Comparison of ENCODE assay signal across 8 cellular contexts in the genomic region with DNA sequence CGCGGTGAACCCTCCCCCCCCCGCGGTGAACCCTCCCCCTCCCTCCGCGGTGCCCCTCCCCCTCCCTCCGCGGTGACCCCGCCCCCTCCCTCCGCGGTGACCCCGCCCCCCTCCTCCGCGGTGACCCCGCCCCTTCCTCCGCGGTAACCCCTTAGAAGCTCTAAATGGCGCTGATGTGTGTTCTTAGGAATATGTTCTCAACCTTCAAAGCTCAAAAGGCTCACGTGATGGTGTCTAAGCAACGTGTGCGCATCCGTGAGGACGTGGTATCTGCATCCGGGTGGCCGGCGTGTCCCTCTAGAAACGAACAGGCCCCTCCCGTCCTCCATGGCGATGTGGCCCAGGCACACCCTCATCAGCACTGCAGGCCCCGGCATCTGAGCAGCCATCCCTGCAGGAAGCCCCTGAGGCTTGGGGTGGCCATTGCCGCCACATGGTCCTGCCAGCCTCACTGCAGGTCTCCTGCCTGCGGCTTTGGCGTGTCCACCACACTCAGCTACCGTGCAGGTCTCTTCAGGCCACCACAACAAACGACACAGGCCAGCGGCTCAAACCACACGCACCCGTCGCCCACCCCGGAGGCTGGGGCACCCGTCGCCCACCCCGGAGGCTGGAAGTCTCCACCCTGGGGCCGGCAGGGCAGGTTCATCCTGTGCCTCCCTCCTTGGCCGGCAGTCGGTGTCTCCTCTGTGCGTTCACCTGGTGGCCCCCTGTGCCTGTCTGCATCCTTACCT. TPM values are rescaled to one million over a fixed set of nuclear protein-coding genes. Genes with fewer than 3 reads are reported as not detected.
DNase-seq lines count a peak whose midpoint lies in the region; ATAC-seq, FAIRE-seq and TF ChIP-seq lines count a peak whose summit lies in the region.

No MANE protein-coding gene starts in this region.

- no peak overlapping the region for H3K4me3 ChIP-seq in right cardiac atrium (ENCODE audit: low read length)
- peak overlapping the region; percentile 30 for H3K4me3 ChIP-seq in K562
- no peak overlapping the region for H3K4me3 ChIP-seq in upper lobe of right lung

- peak; percentile 8 to 53 (median 43) for DNase-seq in right cardiac atrium
- no peak for DNase-seq in left ventricle myocardium superior
- peak in 3 of 4 experiments; percentile 55 to 59 (median 58) for DNase-seq in K562 (ENCODE audit: extremely low read depth in 1 of 4, low spot score in 3 of 4)
- peak in 1 of 2 donors; percentile 55 for DNase-seq in stimulated activated naive CD8-positive, alpha-beta T cell treated with anti-CD3 and anti-CD28 coated beads, Interleukin-15, amount 100 ng/mL, for 72 hours
- no peak for DNase-seq in upper lobe of right lung
- DNase-seq in inferior parietal cortex (ENCODE audit: extremely low spot score) = no peak

- POLR2A ChIA-PET in K562 (lab: Yijun Ruan, JAX) = no interaction called here

- H3K9ac ChIP-seq in K562 (ENCODE audit: insufficient read depth in 1 of 2, low read depth in 2 of 2, low read length in 2 of 2) = no peak overlapping the region

- H3K27ac Mint-ChIP-seq in stimulated activated naive CD8-positive, alpha-beta T cell treated with anti-CD3 and anti-CD28 coated beads, Interleukin-15, amount 100 ng/mL, for 72 hours = peak overlapping the region in 1 of 2 donors; percentile 96

- TF ChIP-seq CTCF in K562 (IDR thresholded peaks at IDR 0.05 in 2 of 3, conservative IDR thresholded peaks at IDR 0.05 in 1 of 3; ENCODE audit: insufficient read depth in 2 of 3, low read depth in 1 of 3, low read length in 3 of 3) (no peak), upper lobe of right lung (IDR thresholded peaks at IDR 0.05) (no peak)

- no peaks in the 10 kb centered on the region for H3K4me1 ChIP-seq in right cardiac atrium (ENCODE audit: control insufficient read depth, insufficient read depth, low read length)
- peaks cover 6 to 67% of the 10 kb centered on the region in 2 experiments; a peak in 3 of 5 replicates for H3K4me1 ChIP-seq in K562 (replicated peaks in 1 of 2; ENCODE audit: control insufficient read depth in 2 of 2, insufficient read depth in 2 of 2, low read length in 2 of 2)
- no peaks in the 10 kb centered on the region for H3K4me1 ChIP-seq in upper lobe of right lung

- peak overlapping the region; percentile 89 for H2AFZ ChIP-seq in K562 (ENCODE audit: low read depth, low read length)

- H3K27me3 Mint-ChIP-seq in stimulated activated naive CD8-positive, alpha-beta T cell treated with anti-CD3 and anti-CD28 coated beads, Interleukin-15, amount 100 ng/mL, for 72 hours = no peaks in the 10 kb centered on the region

- WGBS in right cardiac atrium = 76% methylated on average over 43 of the region's 47 CpGs
- 45% methylated on average over 19 of the region's 47 CpGs for WGBS in K562 (ENCODE audit: insufficient coverage, low coverage, missing lambda C conversion rate)

- intact Hi-C loops in right cardiac atrium (cut with DNase I) (no loop called here), left ventricle myocardium superior (cut with micrococcal nuclease) (no loop called here), K562 (cut with micrococcal nuclease) (loop anchor here (5.0 kb wide), 1 partner anchor 47 kb away; no protein-coding TSS in a partner anchor), upper lobe of right lung (cut with DNase I) (no loop called here)

- H3K27me3 ChIP-seq in right cardiac atrium (ENCODE audit: control insufficient read depth, insufficient read depth) = no peaks in the 10 kb centered on the region
- peaks cover 13 to 18% of the 10 kb centered on the region in 2 experiments for H3K27me3 ChIP-seq in K562 (ENCODE audit: control insufficient read depth in 2 of 2, insufficient read depth in 2 of 2, low read length in 2 of 2)
- no peaks in the 10 kb centered on the region for H3K27me3 ChIP-seq in upper lobe of right lung

- H3K9me3 ChIP-seq in right cardiac atrium (ENCODE audit: control insufficient read depth, low read length) (no peaks in the 10 kb centered on the region), K562 (replicated peaks; ENCODE audit: control insufficient read depth, insufficient read depth, low read depth, low read length) (peaks cover 4% of the 10 kb centered on the region; the same call in 1 of the 2 replicates), upper lobe of right lung (no peaks in the 10 kb centered on the region)

- peak overlapping the region; percentile 74 to 77 for H3K4me3 Mint-ChIP-seq in stimulated activated naive CD8-positive, alpha-beta T cell treated with anti-CD3 and anti-CD28 coated beads, Interleukin-15, amount 100 ng/mL, for 72 hours

- TF ChIP-seq EP300 in K562 (IDR thresholded peaks at IDR 0.05; ENCODE audit: low read length) = no peak

- H3K36me3 ChIP-seq in K562 (ENCODE audit: control insufficient read depth, insufficient read depth, low read length) (no peaks in the 10 kb centered on the region), upper lobe of right lung (no peaks in the 10 kb centered on the region)

- ATAC-seq in right cardiac atrium (no peak), left ventricle myocardium superior (no peak), SK-N-SH treated with all-trans-retinoic acid at 6 μM for 48 hours (peak; percentile 19; the same call in 2 of the 3 replicates), K562 (peak; percentile 43), HG03342 (IDR thresholded peaks at IDR 0.05; ENCODE audit: unreplicated experiment) (no peak), upper lobe of right lung (no peak)
- peak; percentile 57 for ATAC-seq in stimulated activated naive CD8-positive, alpha-beta T cell treated with anti-CD3 and anti-CD28 coated beads, Interleukin-15, amount 100 ng/mL, for 72 hours

- no peaks in the 10 kb centered on the region for H3K9me1 ChIP-seq in K562 (ENCODE audit: control insufficient read depth, insufficient read depth, low read length)

- in situ Hi-C loops in K562 (cut with MboI) = no loop called here

- H3K9me3 Mint-ChIP-seq in stimulated activated naive CD8-positive, alpha-beta T cell treated with anti-CD3 and anti-CD28 coated beads, Interleukin-15, amount 100 ng/mL, for 72 hours = peaks cover 0 to 4% of the 10 kb centered on the region in 2 donors

- no peak for TF ChIP-seq RAD21 in K562 (CRISPR knock-in tag; conservative IDR thresholded peaks at IDR 0.05 in 1 of 2, IDR thresholded peaks at IDR 0.05 in 1 of 2)

- FAIRE-seq in K562 (lab: Jason Lieb, UNC) = peak; percentile 26

- no peak for TF ChIP-seq POLR2A in K562 (conservative IDR thresholded peaks at IDR 0.05)

- peaks cover 61% of the 10 kb centered on the region for H3K4me1 Mint-ChIP-seq in stimulated activated naive CD8-positive, alpha-beta T cell treated with anti-CD3 and anti-CD28 coated beads, Interleukin-15, amount 100 ng/mL, for 72 hours

- H3K4me2 ChIP-seq in K562 (ENCODE audit: insufficient read depth, low read length) = peak overlapping the region; percentile 80

- H4K20me1 ChIP-seq in K562 (replicated peaks; ENCODE audit: control insufficient read depth, insufficient read depth, low read length) = peaks cover 10% of the 10 kb centered on the region; the same call in 1 of the 2 replicates

- H3K27ac ChIP-seq in right cardiac atrium (ENCODE audit: low read length) (no peak overlapping the region), K562 (ENCODE audit: extremely low read depth, low read depth, low read length) (peak overlapping the region; percentile 72; the same call in 2 of the 3 replicates), upper lobe of right lung (no peak overlapping the region)

- H3K79me2 ChIP-seq in K562 (ENCODE audit: control insufficient read depth, insufficient read depth, low read length) = no peaks in the 10 kb centered on the region

- no TSS peak for BruUV-seq in K562 (replicated peaks; lab: Mats Ljungman, UMichigan)

- CTCF ChIA-PET in K562 (lab: Yijun Ruan, JAX; ENCODE audit: low intra/inter-chr PET ratio) = no interaction called here

TF ChIP-seq in SK-N-SH treated with all-trans-retinoic acid at 6 μM for 48 hours, 23 proteins besides CTCF, POLR2A, EP300 and RAD21 (continues in another document):
- peak; percentile 91 for TF ChIP-seq ZNF565 (CRISPR knock-in tag; conservative IDR thresholded peaks at IDR 0.05; ENCODE audit: low read depth)

TF ChIP-seq in K562, 482 proteins besides CTCF, POLR2A, EP300 and RAD21 (continues in another document):
- TF ChIP-seq BHLHE40 (IDR thresholded peaks at IDR 0.05; ENCODE audit: low read length) = peak; percentile 51; the same call in 1 of the 2 replicates
- TF ChIP-seq CHD1 (IDR thresholded peaks at IDR 0.05; ENCODE audit: low read length) = no peak
- no peak for TF ChIP-seq HNRNPK (IDR thresholded peaks at IDR 0.05; ENCODE audit: low read depth, low read length, poor library complexity, severe bottlenecking)
- no peak for TF ChIP-seq ZNF551 (CRISPR knock-in tag; IDR thresholded peaks at IDR 0.05)
- TF ChIP-seq ZFX (CRISPR knock-in tag; IDR thresholded peaks at IDR 0.05) = peak; percentile 58
- peak; percentile 41 for TF ChIP-seq RBFOX2 (IDR thresholded peaks at IDR 0.05; ENCODE audit: low read depth, low read length)
- TF ChIP-seq, protein P1, sequence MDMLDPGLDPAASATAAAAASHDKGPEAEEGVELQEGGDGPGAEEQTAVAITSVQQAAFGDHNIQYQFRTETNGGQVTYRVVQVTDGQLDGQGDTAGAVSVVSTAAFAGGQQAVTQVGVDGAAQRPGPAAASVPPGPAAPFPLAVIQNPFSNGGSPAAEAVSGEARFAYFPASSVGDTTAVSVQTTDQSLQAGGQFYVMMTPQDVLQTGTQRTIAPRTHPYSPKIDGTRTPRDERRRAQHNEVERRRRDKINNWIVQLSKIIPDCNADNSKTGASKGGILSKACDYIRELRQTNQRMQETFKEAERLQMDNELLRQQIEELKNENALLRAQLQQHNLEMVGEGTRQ (CRISPR knock-in tag; IDR thresholded peaks at IDR 0.05) = peak; percentile 56

RNA-seq across cellular contexts. Expression of a gene that starts 14.5 kb away (rescaled TPM):
- 10 to 100 TPM; 50.4 to 65.0 (median 54.7) TPM for total RNA-seq in right cardiac atrium
- polyA plus RNA-seq in right cardiac atrium = 36.4 TPM
- total RNA-seq in left ventricle myocardium superior = 68.0 TPM
- total RNA-seq in K562 (2011; cell fraction: chromatin; rRNA removed; ENCODE audit: low replicate concordance) = 25.5 and 41.9 TPM in 2 replicates
- 25.0 and 40.7 TPM in 2 replicates for total RNA-seq in K562 (2011; cell fraction: nucleolus; rRNA removed)
- 23.3 and 28.3 TPM in 2 replicates for total RNA-seq in K562 (2011; cell fraction: nucleoplasm; rRNA removed)
- 21.7 and 24.6 TPM in 2 replicates for total RNA-seq in K562 (2014; rRNA removed)
- total RNA-seq in K562 (2014; rRNA removed; fragmentation: Illumina TruSeq; extraction: Trizol) = 1.1 and 1.3 TPM in 2 replicates
- 7.3 and 12.9 TPM in 2 replicates for total RNA-seq in K562 (2015; rRNA removed; fragmentation: Illumina TruSeq; extraction: Trizol)
- total RNA-seq in K562 (2021) = 112 and 129 TPM in 2 replicates
- polyA plus RNA-seq in K562 (2011; rRNA removed) = 1.9 and 4.3 TPM in 2 replicates
- 3.7 and 13.3 TPM in 2 replicates for polyA plus RNA-seq in K562 (2011; cell fraction: cytosol; rRNA removed)
- 16.7 and 51.7 TPM in 2 replicates for polyA plus RNA-seq in K562 (2011; cell fraction: nucleus; rRNA removed)
- 41.9 and 54.8 TPM in 2 replicates for polyA plus RNA-seq in K562 (2012)
- 29.3 and 35.8 TPM in 2 replicates for polyA plus RNA-seq in K562 (2014; fragmentation: Illumina TruSeq; extraction: Trizol)
- polyA plus RNA-seq in K562 (2014; fragmentation: Nextera tagmentation; extraction: Ambion mirVana) = under 1 TPM; 0.24 to 0.29 TPM
- polyA plus RNA-seq in K562 (2014; rRNA removed) = 27.4 and 32.3 TPM in 2 replicates
- 0.81 and 1.8 TPM in 2 replicates for polyA minus RNA-seq in K562 (2011; rRNA and poly(A)+ RNA removed)
- 21.0 and 29.9 TPM in 2 replicates for polyA minus RNA-seq in K562 (2011; cell fraction: cytosol; rRNA and poly(A)+ RNA removed)
- 9.0 and 9.3 TPM in 2 replicates for polyA minus RNA-seq in K562 (2011; cell fraction: nucleus; rRNA and poly(A)+ RNA removed)
- 49.5 TPM for total RNA-seq in upper lobe of right lung

Comparison
In these comparisons a context has a peak if more than half of its experiments do, and no peak if none do; other contexts are left out.
1. DNase-seq: peak in right cardiac atrium (3 of 3) and K562 (3 of 4); none in left ventricle myocardium superior (single experiment), upper lobe of right lung (single experiment) and inferior parietal cortex (single experiment).
2. ATAC-seq: peak in SK-N-SH treated with all-trans-retinoic acid at 6 μM for 48 hours (single experiment), K562 (single experiment) and stimulated activated naive CD8-positive, alpha-beta T cell treated with anti-CD3 and anti-CD28 coated beads, Interleukin-15, amount 100 ng/mL, for 72 hours (single experiment); none in right cardiac atrium (0 of 2), left ventricle myocardium superior (single experiment), HG03342 (single experiment) and upper lobe of right lung (single experiment).